ENCODE assay signal across 8 cellular contexts in genomic region chr5:172886974-172887491, GRCh38. TPM values are rescaled to one million over a fixed set of nuclear protein-coding genes. Genes with fewer than 3 reads are reported as not detected.
DNase-seq lines count a peak whose midpoint lies in the region; ATAC-seq and TF ChIP-seq lines count a peak whose summit lies in the region.

No MANE protein-coding gene starts in this region.

- H3K4me3 ChIP-seq in parathyroid adenoma (ENCODE audit: low read depth, low read length), result no peak overlapping the region

- DNase-seq in CD14-positive monocyte (ENCODE audit: low spot score) (peak; percentile 98), WTC11 (ENCODE audit: low spot score) (no peak), Right ventricle myocardium inferior (ENCODE audit: missing footprints) (peak; percentile 91), germinal center (ENCODE audit: low spot score) (no peak)

- H3K79me2 ChIP-seq in parathyroid adenoma, result peaks cover 23% of the 10 kb centered on the region

- no peak overlapping the region for H3K4me2 ChIP-seq in parathyroid adenoma (ENCODE audit: low read length)

- CTCF ChIA-PET in WTC11 (lab: Charles Lee), result no interaction called here

- no peaks in the 10 kb centered on the region for H3K4me1 ChIP-seq in parathyroid adenoma

- H3K27ac Mint-ChIP-seq in CD14-positive monocyte (peak overlapping the region; percentile 99 to 100 (median 100)), WTC11 (peak overlapping the region; percentile 23; the same call in 1 of the 2 replicates)

- H3K36me3 Mint-ChIP-seq in CD14-positive monocyte (peaks cover 66% of the 10 kb centered on the region in 2 donors), WTC11 (peaks cover 44% of the 10 kb centered on the region)

- ATAC-seq in WTC11 (no peak), Right ventricle myocardium inferior (peak; percentile 43), GM18867 (IDR thresholded peaks at IDR 0.05; ENCODE audit: unreplicated experiment) (no peak), HG02610 (IDR thresholded peaks at IDR 0.05; ENCODE audit: unreplicated experiment) (no peak), GM18498 (IDR thresholded peaks at IDR 0.05; ENCODE audit: unreplicated experiment) (no peak)

- intact Hi-C loops in CD14-positive monocyte (cut with micrococcal nuclease), result loop anchor here (2.0 to 5.0 kb wide), 4 partner anchors 45 to 122 kb away; partner anchors contain the start of gene DUSP1 (in 1 of the 2)
- intact Hi-C loops in Right ventricle myocardium inferior (cut with DNase I), result no loop called here

- no peaks in the 10 kb centered on the region for H3K9me3 ChIP-seq in parathyroid adenoma (ENCODE audit: control insufficient read depth, low read length)

- H3K9me3 Mint-ChIP-seq in CD14-positive monocyte (peaks cover 0 to 5% (median 0%) of the 10 kb centered on the region in 7 donors), WTC11 (peaks cover 10% of the 10 kb centered on the region)

- H3K27ac ChIP-seq in parathyroid adenoma, result peak overlapping the region; percentile 16

- no peak overlapping the region for H2AFZ ChIP-seq in parathyroid adenoma

- TF ChIP-seq CTCF in CD14-positive monocyte (IDR thresholded peaks at IDR 0.05) (no peak), WTC11 (IDR thresholded peaks at IDR 0.05) (no peak), parathyroid adenoma (IDR thresholded peaks at IDR 0.05) (no peak)

- H3K9ac ChIP-seq in parathyroid adenoma, result no peak overlapping the region

- H3K27me3 ChIP-seq in parathyroid adenoma (ENCODE audit: control insufficient read depth, insufficient read depth, low read length), result no peaks in the 10 kb centered on the region

- H3K4me1 Mint-ChIP-seq in CD14-positive monocyte (peaks cover 57% of the 10 kb centered on the region), WTC11 (peaks cover 6% of the 10 kb centered on the region; the same call in 1 of the 2 replicates)

- POLR2A ChIA-PET in WTC11 (lab: Charles Lee), result no interaction called here

- H3K4me3 Mint-ChIP-seq in CD14-positive monocyte (peak overlapping the region; percentile 67 to 73), WTC11 (no peak overlapping the region)

- H3K27me3 Mint-ChIP-seq in CD14-positive monocyte (ENCODE audit: low read depth in 3 of 3), result peaks cover 0 to 7% (median 2%) of the 10 kb centered on the region in 3 donors
- no peaks in the 10 kb centered on the region for H3K27me3 Mint-ChIP-seq in WTC11 (ENCODE audit: low read depth)

- H3K36me3 ChIP-seq in parathyroid adenoma (ENCODE audit: control insufficient read depth, insufficient read depth, low read length), result no peaks in the 10 kb centered on the region

TF ChIP-seq in WTC11, 78 proteins besides CTCF, POLR2A, EP300 and RAD21:
- peak; percentile 98 for TF ChIP-seq GABPB1 (CRISPR knock-in tag; IDR thresholded peaks at IDR 0.05)
- TF ChIP-seq MYBL2 (CRISPR knock-in tag; IDR thresholded peaks at IDR 0.05), result no peak

RNA-seq across cellular contexts. Expression of gene ERGIC1, which starts 53.0 kb away (rescaled TPM):
- polyA plus RNA-seq in CD14-positive monocyte, result 10 to 100 TPM; 28.3 to 34.1 TPM
- total RNA-seq in WTC11 (2021) (89.8 to 101 TPM (median 97.1 TPM) in 3 replicates), Right ventricle myocardium inferior (74.8 TPM)

Comparison
In these comparisons a context has a peak if more than half of its experiments do, and no peak if none do; other contexts are left out.
1. DNase-seq: peak in CD14-positive monocyte (single experiment) and Right ventricle myocardium inferior (single experiment); none in WTC11 (single experiment) and germinal center (single experiment).